23 cellular contexts compared by ENCODE assay signal in genomic region chr16:12620150-12620549, GRCh38.
DNase-seq lines count a peak whose midpoint lies in the region; ATAC-seq and TF ChIP-seq lines count a peak whose summit lies in the region.
"Had no signal": no experiment of that assay in that cellular context is flagged by ENCODE, and none has a peak within 500 bp of the region (broad histone marks: within the 10 kb centered on the region; RNA-seq: fewer than 3 reads in every experiment).

No MANE protein-coding gene starts in this region.

- no peaks in the 10 kb centered on the region for H3K36me3 Mint-ChIP-seq in activated naive CD4-positive, alpha-beta T cell treated with anti-CD3 and anti-CD28 coated beads, Interleukin-2, amount 50 U/mL, for 24 hours
- H3K36me3 Mint-ChIP-seq in activated naive CD4-positive, alpha-beta T cell treated with anti-CD3 and anti-CD28 coated beads, Interleukin-2, amount 10 ng/mL, durations not matched to agents 7 days and 5 days, result no peaks in the 10 kb centered on the region
- H3K36me3 Mint-ChIP-seq: CD4-positive, alpha-beta memory T cell had no signal

- no peak overlapping the region for H3K4me3 Mint-ChIP-seq in activated naive CD4-positive, alpha-beta T cell treated with anti-CD3 and anti-CD28 coated beads, Interleukin-2, amount 50 U/mL, for 24 hours
- no peak overlapping the region for H3K4me3 Mint-ChIP-seq in activated naive CD4-positive, alpha-beta T cell treated with anti-CD3 and anti-CD28 coated beads, Interleukin-2, amount 10 ng/mL, durations not matched to agents 7 days and 5 days
- H3K4me3 Mint-ChIP-seq: CD4-positive, alpha-beta memory T cell had no signal

- CTCF ChIA-PET in activated naive CD4-positive, alpha-beta T cell treated with anti-CD3 and anti-CD28 coated beads, Interleukin-2, amount 10 ng/mL, durations not matched to agents 7 days and 5 days (lab: Charles Lee), result no interaction called here

- ATAC-seq in left lobe of liver (peak; percentile 23), GM21423 (IDR thresholded peaks at IDR 0.05; ENCODE audit: unreplicated experiment) (no peak), HG03469 (IDR thresholded peaks at IDR 0.05; ENCODE audit: unreplicated experiment) (no peak)
- ATAC-seq: K562 had no signal

- H3F3A ChIP-seq in OCI-LY1 (ENCODE audit: insufficient read depth, low read length) (no peaks in the 10 kb centered on the region), SU-DHL-6 (ENCODE audit: insufficient read depth) (peaks cover 6% of the 10 kb centered on the region; the same call in 1 of the 2 replicates)

- H3K4me3 ChIP-seq in OCI-LY1 (ENCODE audit: low read depth, low read length, poor library complexity, severe bottlenecking), result no peak overlapping the region
- H3K4me3 ChIP-seq in SU-DHL-6 (ENCODE audit: insufficient read depth, low read length, poor library complexity, severe bottlenecking), result no peak overlapping the region
- H3K4me3 ChIP-seq: BLaER1 treated with 17β-estradiol and CSF1 and Interleukin-3, amounts not matched to agents 10 nM and 100 nM; K562; MG63; Peyer's patch; SK-N-MC had no signal

- H3K9ac ChIP-seq in OCI-LY1 (ENCODE audit: low read length) (no peak overlapping the region), SU-DHL-6 (ENCODE audit: low read length) (no peak overlapping the region)
- H3K9ac ChIP-seq: BLaER1 treated with 17β-estradiol and CSF1 and Interleukin-3, amounts not matched to agents 10 nM and 100 nM had no signal

- H3K4me2 ChIP-seq in OCI-LY1 (ENCODE audit: low read length) (no peak overlapping the region), SU-DHL-6 (ENCODE audit: low read depth, low read length, poor library complexity, severe bottlenecking) (peak overlapping the region; percentile 20)
- H3K4me2 ChIP-seq: BLaER1 treated with 17β-estradiol and CSF1 and Interleukin-3, amounts not matched to agents 10 nM and 100 nM had no signal

- TF ChIP-seq CTCF in OCI-LY1 (IDR thresholded peaks at IDR 0.05; ENCODE audit: low read length) (peak; percentile 25; the same call in 1 of the 2 replicates), SU-DHL-6 (IDR thresholded peaks at IDR 0.05; ENCODE audit: insufficient read depth, low read length, poor library complexity, severe bottlenecking) (no peak)

- H3K9me3 ChIP-seq in OCI-LY1 (ENCODE audit: low read length) (no peaks in the 10 kb centered on the region), SU-DHL-6 (ENCODE audit: insufficient read depth, low read length) (no peaks in the 10 kb centered on the region)
- H3K9me3 ChIP-seq: BLaER1 treated with 17β-estradiol and CSF1 and Interleukin-3, amounts not matched to agents 10 nM and 100 nM; MG63; Peyer's patch had no signal

- no peak overlapping the region for H3K27ac ChIP-seq in OCI-LY1 (ENCODE audit: low read depth, low read length, poor library complexity, severe bottlenecking)
- peak overlapping the region; percentile 41 for H3K27ac ChIP-seq in SU-DHL-6 (ENCODE audit: low read depth, low read length)
- H3K27ac ChIP-seq: BLaER1 treated with 17β-estradiol and CSF1 and Interleukin-3, amounts not matched to agents 10 nM and 100 nM; Peyer's patch; SK-N-MC had no signal

- peaks cover 20% of the 10 kb centered on the region for H3K4me1 Mint-ChIP-seq in activated naive CD4-positive, alpha-beta T cell treated with anti-CD3 and anti-CD28 coated beads, Interleukin-2, amount 50 U/mL, for 24 hours
- H3K4me1 Mint-ChIP-seq in activated naive CD4-positive, alpha-beta T cell treated with anti-CD3 and anti-CD28 coated beads, Interleukin-2, amount 10 ng/mL, durations not matched to agents 7 days and 5 days, result no peaks in the 10 kb centered on the region
- H3K4me1 Mint-ChIP-seq: CD4-positive, alpha-beta memory T cell had no signal

- H3K4me1 ChIP-seq in OCI-LY1 (ENCODE audit: insufficient read depth, low read length, severe bottlenecking), result peaks cover 13% of the 10 kb centered on the region
- H3K4me1 ChIP-seq: BLaER1 treated with 17β-estradiol and CSF1 and Interleukin-3, amounts not matched to agents 10 nM and 100 nM; Peyer's patch had no signal

- no peaks in the 10 kb centered on the region for H3K79me2 ChIP-seq in OCI-LY1 (ENCODE audit: insufficient read depth, low read length)
- no peaks in the 10 kb centered on the region for H3K79me2 ChIP-seq in SU-DHL-6 (ENCODE audit: insufficient read depth, low read length)

- no peak for DNase-seq in activated naive CD4-positive, alpha-beta T cell treated with anti-CD3 and anti-CD28 coated beads, Interleukin-2, amount 10 ng/mL, durations not matched to agents 7 days and 5 days
- DNase-seq in left lobe of liver (ENCODE audit: low spot score), result no peak
- no peak for DNase-seq in activated CD4-positive, CD25-positive, alpha-beta regulatory T cell treated with anti-CD3 and anti-CD28 coated beads, Interleukin-2, amount 50 U/mL, for 72 hours
- DNase-seq: AML-193; CD4-positive, alpha-beta memory T cell; COR-L47; MG63; NCI-H1105 treated with DMSO at 0.1 percent for 48 hours; NCI-H146; NCI-H2029; NCI-H446; NCI-H524 treated with DMSO at 0.1 percent for 48 hours; NCI-H774; Peyer's patch; SIG-M5 had no signal

- no peaks in the 10 kb centered on the region for H3K27me3 ChIP-seq in OCI-LY1 (ENCODE audit: insufficient read depth, low read length)
- H3K27me3 ChIP-seq in SU-DHL-6 (ENCODE audit: low read length), result no peaks in the 10 kb centered on the region; the same call in 1 of the 2 replicates
- H3K27me3 ChIP-seq: BLaER1 treated with 17β-estradiol and CSF1 and Interleukin-3, amounts not matched to agents 10 nM and 100 nM; MG63; Peyer's patch had no signal

- H4K20me1 ChIP-seq in OCI-LY1 (ENCODE audit: insufficient read depth, low read length) (no peaks in the 10 kb centered on the region), SU-DHL-6 (ENCODE audit: low read depth, low read length) (no peaks in the 10 kb centered on the region)
- H4K20me1 ChIP-seq: BLaER1 treated with 17β-estradiol and CSF1 and Interleukin-3, amounts not matched to agents 10 nM and 100 nM had no signal

- no peak overlapping the region for H2AFZ ChIP-seq in OCI-LY1 (ENCODE audit: low read length)
- H2AFZ ChIP-seq in SU-DHL-6 (ENCODE audit: low read depth, low read length, severe bottlenecking), result no peak overlapping the region

- no peaks in the 10 kb centered on the region for H3K9me3 Mint-ChIP-seq in activated naive CD4-positive, alpha-beta T cell treated with anti-CD3 and anti-CD28 coated beads, Interleukin-2, amount 50 U/mL, for 24 hours
- no peaks in the 10 kb centered on the region for H3K9me3 Mint-ChIP-seq in activated naive CD4-positive, alpha-beta T cell treated with anti-CD3 and anti-CD28 coated beads, Interleukin-2, amount 10 ng/mL, durations not matched to agents 7 days and 5 days
- H3K9me3 Mint-ChIP-seq: CD4-positive, alpha-beta memory T cell had no signal

- H3K36me3 ChIP-seq in OCI-LY1 (ENCODE audit: insufficient read depth, low read length) (no peaks in the 10 kb centered on the region), SU-DHL-6 (ENCODE audit: low read length) (no peaks in the 10 kb centered on the region)
- H3K36me3 ChIP-seq: BLaER1 treated with 17β-estradiol and CSF1 and Interleukin-3, amounts not matched to agents 10 nM and 100 nM; MG63; Peyer's patch had no signal

- no peaks in the 10 kb centered on the region for H3K27me3 Mint-ChIP-seq in activated naive CD4-positive, alpha-beta T cell treated with anti-CD3 and anti-CD28 coated beads, Interleukin-2, amount 50 U/mL, for 24 hours
- peaks cover 17% of the 10 kb centered on the region for H3K27me3 Mint-ChIP-seq in activated naive CD4-positive, alpha-beta T cell treated with anti-CD3 and anti-CD28 coated beads, Interleukin-2, amount 10 ng/mL, durations not matched to agents 7 days and 5 days

- peak overlapping the region; percentile 4 for H3K27ac Mint-ChIP-seq in activated naive CD4-positive, alpha-beta T cell treated with anti-CD3 and anti-CD28 coated beads, Interleukin-2, amount 50 U/mL, for 24 hours
- no peak overlapping the region for H3K27ac Mint-ChIP-seq in activated naive CD4-positive, alpha-beta T cell treated with anti-CD3 and anti-CD28 coated beads, Interleukin-2, amount 10 ng/mL, durations not matched to agents 7 days and 5 days

- H3K9me2 ChIP-seq in OCI-LY1 (ENCODE audit: low read depth, low read length) (no peaks in the 10 kb centered on the region), SU-DHL-6 (replicated peaks; ENCODE audit: insufficient read depth, low read length) (no peaks in the 10 kb centered on the region)
